In the genomic region with DNA sequence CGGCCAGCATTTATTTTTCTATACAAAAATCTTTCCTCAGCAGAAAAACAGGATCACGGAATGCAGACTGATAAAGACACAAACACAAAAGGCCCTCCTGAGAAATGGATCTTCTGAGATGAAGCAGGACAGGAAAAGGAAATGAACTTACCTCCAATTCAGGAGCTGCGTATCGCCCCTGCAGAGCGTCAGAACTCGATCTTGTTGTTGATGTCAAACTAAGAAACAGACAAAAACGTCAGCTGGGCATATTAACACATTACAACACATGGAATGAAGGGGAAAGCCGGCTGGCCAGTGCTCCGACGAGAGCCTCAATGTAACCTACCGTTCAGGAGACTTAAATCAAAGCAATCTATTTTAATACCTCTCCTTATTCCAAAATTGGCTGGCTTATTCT, we compare ENCODE assay signal across 24 cellular contexts.
DNase-seq lines count a peak whose midpoint lies in the region; ATAC-seq and TF ChIP-seq lines count a peak whose summit lies in the region.
"Had no signal": no experiment of that assay in that cellular context is flagged by ENCODE, and none has a peak within 500 bp of the region (broad histone marks: within the 10 kb centered on the region; RNA-seq: fewer than 3 reads in every experiment).

No MANE protein-coding gene starts in this region.

- H4K20me1 ChIP-seq in BLaER1 = no peaks in the 10 kb centered on the region

- no peaks in the 10 kb centered on the region for H3K27me3 ChIP-seq in BLaER1
- H3K27me3 ChIP-seq in dorsolateral prefrontal cortex = no peaks in the 10 kb centered on the region
- H3K27me3 ChIP-seq: esophagus squamous epithelium, gastrocnemius medialis, neutrophil, Peyer's patch, thyroid gland had no signal

- 0 out of 2 replicates have a peak overlapping the region, but pooled peaks have one; percentile 45 for H3K27ac ChIP-seq in BLaER1
- peak overlapping the region in 48 of 59 donors; percentile 2 to 92 (median 82) for H3K27ac ChIP-seq in dorsolateral prefrontal cortex
- H3K27ac ChIP-seq: esophagus squamous epithelium, gastrocnemius medialis, neutrophil, skin epidermis, thyroid gland, WERI-Rb-1 had no signal

- peak overlapping the region; percentile 47 for H3K27ac Mint-ChIP-seq in T-helper 2 cell treated with Interferon-gamma antibody and Interleukin-4, amounts not matched to agents 5 μg/mL and 100 μg/mL, for 36 hours
- H3K27ac Mint-ChIP-seq in activated CD4-positive, alpha-beta memory T cell treated with anti-CD3 and anti-CD28 coated beads, Interleukin-2, amount 10 ng/mL, durations not matched to agents 7 days and 5 days = peak overlapping the region; percentile 49
- H3K27ac Mint-ChIP-seq: stimulated activated memory B cell treated with anti-CD40 and anti-IgM and Interleukin-4, amounts not matched to agents 10 μg/mL and 1 μg/mL and 100 μg/mL, for 72 hours had no signal

- no peaks in the 10 kb centered on the region for H3K27me3 Mint-ChIP-seq in T-helper 2 cell treated with Interferon-gamma antibody and Interleukin-4, amounts not matched to agents 5 μg/mL and 100 μg/mL, for 36 hours (ENCODE audit: low read depth)
- no peaks in the 10 kb centered on the region for H3K27me3 Mint-ChIP-seq in activated CD4-positive, alpha-beta memory T cell treated with anti-CD3 and anti-CD28 coated beads, Interleukin-2, amount 10 ng/mL, durations not matched to agents 7 days and 5 days
- H3K27me3 Mint-ChIP-seq: stimulated activated memory B cell treated with anti-CD40 and anti-IgM and Interleukin-4, amounts not matched to agents 10 μg/mL and 1 μg/mL and 100 μg/mL, for 72 hours had no signal

- ATAC-seq in GM19463 (IDR thresholded peaks at IDR 0.05; ENCODE audit: unreplicated experiment) (no peak), HG02973 (IDR thresholded peaks at IDR 0.05; ENCODE audit: unreplicated experiment) (no peak)
- ATAC-seq: gastrocnemius medialis; stimulated activated memory B cell treated with anti-CD40 and anti-IgM and Interleukin-4, amounts not matched to agents 10 μg/mL and 1 μg/mL and 100 μg/mL, for 72 hours had no signal

- CTCF ChIA-PET in activated CD4-positive, alpha-beta memory T cell treated with anti-CD3 and anti-CD28 coated beads, Interleukin-2, amount 10 ng/mL, durations not matched to agents 7 days and 5 days (lab: Charles Lee) = no interaction called here

- H3K9me3 ChIP-seq in BLaER1 = no peaks in the 10 kb centered on the region
- H3K9me3 ChIP-seq: esophagus squamous epithelium, gastrocnemius medialis, neutrophil, Peyer's patch, thyroid gland had no signal

- intact Hi-C loops in dorsolateral prefrontal cortex (cut with DNase I) = loop anchor here in 1 of 2 donors (10.0 kb wide), 1 partner anchor 54 kb away; no protein-coding TSS in a partner anchor

- DNase-seq in T-helper 2 cell treated with Interferon-gamma antibody and Interleukin-4, amounts not matched to agents 5 μg/mL and 100 μg/mL, for 36 hours (ENCODE audit: low spot score) = no peak
- DNase-seq in T-helper 2 cell = no peak
- DNase-seq in activated CD4-positive, alpha-beta memory T cell treated with anti-CD3 and anti-CD28 coated beads, Interleukin-2, amount 10 ng/mL, durations not matched to agents 7 days and 5 days = no peak
- no peak for DNase-seq in dorsolateral prefrontal cortex
- DNase-seq in iPS-NIHi7 (ENCODE audit: extremely low spot score) = no peak
- DNase-seq: 8988T; activated gamma-delta T cell treated with Interleukin-2 at 50 U/mL for 16 hours; Calu3; effector CD8-positive, alpha-beta T cell; esophagus squamous epithelium; gastrocnemius medialis; kidney glomerular epithelial cell; NCI-H446 treated with DMSO at 0.1 percent for 48 hours; Peyer's patch; stimulated activated CD4-positive, alpha-beta T cell treated with anti-CD3 and anti-CD28 coated beads, Interleukin-2, amount 100 ng/mL, for 24 hours; thyroid gland; WERI-Rb-1 had no signal

- no peak overlapping the region for H3K4me3 ChIP-seq in BLaER1
- H3K4me3 ChIP-seq in dorsolateral prefrontal cortex = no peak overlapping the region
- H3K4me3 ChIP-seq: esophagus squamous epithelium, gastrocnemius medialis, lung, Peyer's patch, skin epidermis, thyroid gland had no signal

- POLR2A ChIA-PET in activated CD4-positive, alpha-beta memory T cell treated with anti-CD3 and anti-CD28 coated beads, Interleukin-2, amount 10 ng/mL, durations not matched to agents 7 days and 5 days (lab: Charles Lee) = interaction anchor here (1.4 to 3.9 kb wide), 3 partner anchors 10 to 38 kb away, joined by 3 to 27 read pairs (median 4); no protein-coding TSS in a partner anchor

- no peak overlapping the region for H3K4me2 ChIP-seq in BLaER1

- peaks cover 99% of the 10 kb centered on the region for H3K36me3 ChIP-seq in BLaER1
- H3K36me3 ChIP-seq: gastrocnemius medialis, WERI-Rb-1 had no signal

- H3K9ac ChIP-seq in BLaER1 = no peak overlapping the region

- no peaks in the 10 kb centered on the region for H3K9me3 Mint-ChIP-seq in T-helper 2 cell treated with Interferon-gamma antibody and Interleukin-4, amounts not matched to agents 5 μg/mL and 100 μg/mL, for 36 hours
- no peaks in the 10 kb centered on the region for H3K9me3 Mint-ChIP-seq in activated CD4-positive, alpha-beta memory T cell treated with anti-CD3 and anti-CD28 coated beads, Interleukin-2, amount 10 ng/mL, durations not matched to agents 7 days and 5 days
- H3K9me3 Mint-ChIP-seq: stimulated activated memory B cell treated with anti-CD40 and anti-IgM and Interleukin-4, amounts not matched to agents 10 μg/mL and 1 μg/mL and 100 μg/mL, for 72 hours had no signal

- no peak overlapping the region for H3K4me3 Mint-ChIP-seq in T-helper 2 cell treated with Interferon-gamma antibody and Interleukin-4, amounts not matched to agents 5 μg/mL and 100 μg/mL, for 36 hours
- H3K4me3 Mint-ChIP-seq in activated CD4-positive, alpha-beta memory T cell treated with anti-CD3 and anti-CD28 coated beads, Interleukin-2, amount 10 ng/mL, durations not matched to agents 7 days and 5 days = no peak overlapping the region
- H3K4me3 Mint-ChIP-seq: stimulated activated memory B cell treated with anti-CD40 and anti-IgM and Interleukin-4, amounts not matched to agents 10 μg/mL and 1 μg/mL and 100 μg/mL, for 72 hours had no signal

- peaks cover 40% of the 10 kb centered on the region for H3K4me1 Mint-ChIP-seq in T-helper 2 cell treated with Interferon-gamma antibody and Interleukin-4, amounts not matched to agents 5 μg/mL and 100 μg/mL, for 36 hours (ENCODE audit: low read depth)
- peaks cover 53% of the 10 kb centered on the region for H3K4me1 Mint-ChIP-seq in activated CD4-positive, alpha-beta memory T cell treated with anti-CD3 and anti-CD28 coated beads, Interleukin-2, amount 10 ng/mL, durations not matched to agents 7 days and 5 days
- H3K4me1 Mint-ChIP-seq: stimulated activated memory B cell treated with anti-CD40 and anti-IgM and Interleukin-4, amounts not matched to agents 10 μg/mL and 1 μg/mL and 100 μg/mL, for 72 hours had no signal

- peaks cover 73% of the 10 kb centered on the region for H3K4me1 ChIP-seq in BLaER1
- H3K4me1 ChIP-seq: esophagus squamous epithelium, Peyer's patch had no signal

- TF ChIP-seq CTCF in dorsolateral prefrontal cortex (IDR thresholded peaks at IDR 0.05 in 54 of 56, conservative IDR thresholded peaks at IDR 0.05 in 2 of 56; ENCODE audit: low read depth in 1 of 56, partially characterized antibody in 56 of 56) = no peak

- peaks cover 75% of the 10 kb centered on the region for H3K36me3 Mint-ChIP-seq in T-helper 2 cell treated with Interferon-gamma antibody and Interleukin-4, amounts not matched to agents 5 μg/mL and 100 μg/mL, for 36 hours (ENCODE audit: low read depth)
- peaks cover 74% of the 10 kb centered on the region for H3K36me3 Mint-ChIP-seq in activated CD4-positive, alpha-beta memory T cell treated with anti-CD3 and anti-CD28 coated beads, Interleukin-2, amount 10 ng/mL, durations not matched to agents 7 days and 5 days (ENCODE audit: low read depth)
